In genomic region chr16:82133798-82134197, GRCh38 we compare ENCODE assay signal across 1 cellular context.
TF ChIP-seq lines count a peak whose summit lies in the region.

No MANE protein-coding gene starts in this region.

TF ChIP-seq in WTC11, 78 proteins besides CTCF, POLR2A, EP300 and RAD21 (continued from another document):
- no peak for TF ChIP-seq FOXJ3 (CRISPR knock-in tag; IDR thresholded peaks at IDR 0.05; ENCODE audit: borderline replicate concordance)
- no peak for TF ChIP-seq ZNF219 (CRISPR knock-in tag; IDR thresholded peaks at IDR 0.05; ENCODE audit: borderline replicate concordance)
- TF ChIP-seq IRF2 (CRISPR knock-in tag; IDR thresholded peaks at IDR 0.05; ENCODE audit: borderline replicate concordance, low read depth), result no peak
- no peak for TF ChIP-seq ZNF263 (CRISPR knock-in tag; IDR thresholded peaks at IDR 0.05; ENCODE audit: low read depth)
- no peak for TF ChIP-seq JAZF1 (CRISPR knock-in tag; IDR thresholded peaks at IDR 0.05)
- no peak for TF ChIP-seq ZNF281 (CRISPR knock-in tag; IDR thresholded peaks at IDR 0.05)
